In genomic region chr6:29442670-29443184, GRCh38 we compare ENCODE assay signal across 28 cellular contexts. TPM values are rescaled to one million over a fixed set of nuclear protein-coding genes. Genes with fewer than 3 reads are reported as not detected.
"Had no signal": no experiment of that assay in that cellular context is flagged by ENCODE, and none has a peak within 500 bp of the region (broad histone marks: within the 10 kb centered on the region; RNA-seq: fewer than 3 reads in every experiment).

No MANE protein-coding gene starts in this region.

- H3K4me3 ChIP-seq: cardiac muscle cell, PC-9 had no signal

- H3K27ac ChIP-seq: cardiac muscle cell, PC-9, WERI-Rb-1 had no signal

- DNase-seq: activated CD4-positive, alpha-beta T cell treated with anti-CD3 and anti-CD28 coated beads for 36 hours; activated CD8-positive, alpha-beta memory T cell treated with anti-CD3 and anti-CD28 coated beads, Interleukin-2, amount 50 U/mL, for 4 hours; activated CD8-positive, alpha-beta T cell treated with anti-CD3 and anti-CD28 coated beads for 36 hours; activated effector memory CD4-positive, alpha-beta T cell treated with Interleukin-2 at 50 U/mL for 16 hours; activated naive CD4-positive, alpha-beta T cell treated with Interleukin-2 at 50 U/mL for 16 hours; activated naive CD8-positive, alpha-beta T cell treated with anti-CD3 and anti-CD28 coated beads, Interleukin-2, amount 50 U/mL, for 24 hours; activated T-cell treated with anti-CD3 and anti-CD28 coated beads, Interleukin-2, amount 50 U/mL, for 1 hour; amygdala; KBM-7; NCI-H1048; NCI-H146; NCI-H187 treated with DMSO at 0.1 percent for 48 hours; NCI-H2081 treated with DMSO at 0.1 percent for 48 hours; NCI-H446; NCI-H524; PC-9; SHP77 treated with DMSO at 0.1 percent for 48 hours; T-helper 17 cell; T-helper 9 cell; WERI-Rb-1 had no signal

- H3K4me1 Mint-ChIP-seq: activated CD4-positive, alpha-beta T cell treated with anti-CD3 and anti-CD28 coated beads for 36 hours; activated naive CD8-positive, alpha-beta T cell treated with anti-CD3 and anti-CD28 coated beads, Interleukin-2, amount 50 U/mL, for 24 hours; brain; T-helper 17 cell had no signal

- H3K27ac Mint-ChIP-seq: activated CD4-positive, alpha-beta T cell treated with anti-CD3 and anti-CD28 coated beads for 36 hours; activated CD8-positive, alpha-beta T cell treated with anti-CD3 and anti-CD28 coated beads for 36 hours; activated naive CD4-positive, alpha-beta T cell treated with anti-CD3 and anti-CD28 coated beads, Interleukin-2, amount 50 U/mL, for 72 hours; activated naive CD8-positive, alpha-beta T cell treated with anti-CD3 and anti-CD28 coated beads, Interleukin-2, amount 50 U/mL, for 24 hours; activated T-helper 1 cell treated with anti-CD3 and anti-CD28 coated beads, Interleukin-12 subunit alpha, Interleukin-12 subunit beta, Interleukin-2, Interleukin-4 antibody, amounts not matched to agents 30 ng/mL and 10 ng/mL and 1 ng/mL, durations not matched to agents 14 hours and 24 hours and 36 hours; brain; T-helper 17 cell had no signal

- H3K36me3 Mint-ChIP-seq: brain had no signal

- H3K36me3 ChIP-seq: cardiac muscle cell, WERI-Rb-1 had no signal

- H3K4me2 ChIP-seq: PC-9 had no signal

- H3K9me3 Mint-ChIP-seq: activated CD8-positive, alpha-beta T cell treated with anti-CD3 and anti-CD28 coated beads for 36 hours; activated T-helper 1 cell treated with anti-CD3 and anti-CD28 coated beads, Interleukin-12 subunit alpha, Interleukin-12 subunit beta, Interleukin-2, Interleukin-4 antibody, amounts not matched to agents 30 ng/mL and 10 ng/mL and 1 ng/mL, durations not matched to agents 14 hours and 24 hours and 36 hours had no signal

- H3K27me3 ChIP-seq: cardiac muscle cell had no signal

- H2AFZ ChIP-seq: PC-9 had no signal

- H3K4me3 Mint-ChIP-seq: activated CD4-positive, alpha-beta T cell treated with anti-CD3 and anti-CD28 coated beads for 36 hours; activated CD8-positive, alpha-beta T cell treated with anti-CD3 and anti-CD28 coated beads for 36 hours; activated naive CD8-positive, alpha-beta T cell treated with anti-CD3 and anti-CD28 coated beads, Interleukin-2, amount 50 U/mL, for 24 hours; activated T-helper 1 cell treated with anti-CD3 and anti-CD28 coated beads, Interleukin-12 subunit alpha, Interleukin-12 subunit beta, Interleukin-2, Interleukin-4 antibody, amounts not matched to agents 30 ng/mL and 10 ng/mL and 1 ng/mL, durations not matched to agents 14 hours and 24 hours and 36 hours; brain; T-helper 17 cell had no signal

RNA-seq across cellular contexts. Expression of gene OR10C1, which starts 3.6 kb away (rescaled TPM):
- total RNA-seq: activated CD4-positive, alpha-beta T cell treated with anti-CD3 and anti-CD28 coated beads for 36 hours; activated CD8-positive, alpha-beta T cell treated with anti-CD3 and anti-CD28 coated beads for 36 hours; activated naive CD4-positive, alpha-beta T cell treated with anti-CD3 and anti-CD28 coated beads, Interleukin-2, amount 50 U/mL, for 72 hours; activated T-helper 1 cell treated with anti-CD3 and anti-CD28 coated beads, Interleukin-12 subunit alpha, Interleukin-12 subunit beta, Interleukin-2, Interleukin-4 antibody, amounts not matched to agents 30 ng/mL and 10 ng/mL and 1 ng/mL, durations not matched to agents 14 hours and 24 hours and 36 hours; astrocyte; cardiac muscle cell; LHCN-M2; M059J; PC-9; SK-MEL-5; T-helper 17 cell had no signal
- polyA plus RNA-seq: cardiac muscle cell had no signal

RNA-seq across cellular contexts. Expression of gene OR11A1, which starts 14.1 kb away (rescaled TPM):
- total RNA-seq: activated CD4-positive, alpha-beta T cell treated with anti-CD3 and anti-CD28 coated beads for 36 hours; activated CD8-positive, alpha-beta T cell treated with anti-CD3 and anti-CD28 coated beads for 36 hours; activated naive CD4-positive, alpha-beta T cell treated with anti-CD3 and anti-CD28 coated beads, Interleukin-2, amount 50 U/mL, for 72 hours; activated T-helper 1 cell treated with anti-CD3 and anti-CD28 coated beads, Interleukin-12 subunit alpha, Interleukin-12 subunit beta, Interleukin-2, Interleukin-4 antibody, amounts not matched to agents 30 ng/mL and 10 ng/mL and 1 ng/mL, durations not matched to agents 14 hours and 24 hours and 36 hours; astrocyte; cardiac muscle cell; LHCN-M2; M059J; PC-9; SK-MEL-5; T-helper 17 cell had no signal
- polyA plus RNA-seq: cardiac muscle cell had no signal

RNA-seq across cellular contexts. Expression of gene OR2H1, which starts 14.2 kb away (rescaled TPM):
- total RNA-seq: activated CD4-positive, alpha-beta T cell treated with anti-CD3 and anti-CD28 coated beads for 36 hours; activated CD8-positive, alpha-beta T cell treated with anti-CD3 and anti-CD28 coated beads for 36 hours; activated naive CD4-positive, alpha-beta T cell treated with anti-CD3 and anti-CD28 coated beads, Interleukin-2, amount 50 U/mL, for 72 hours; activated T-helper 1 cell treated with anti-CD3 and anti-CD28 coated beads, Interleukin-12 subunit alpha, Interleukin-12 subunit beta, Interleukin-2, Interleukin-4 antibody, amounts not matched to agents 30 ng/mL and 10 ng/mL and 1 ng/mL, durations not matched to agents 14 hours and 24 hours and 36 hours; astrocyte; cardiac muscle cell; LHCN-M2; M059J; PC-9; SK-MEL-5; T-helper 17 cell had no signal
- polyA plus RNA-seq: cardiac muscle cell had no signal

RNA-seq across cellular contexts. Expression of gene OR12D1, which starts 28.0 kb away (rescaled TPM):
- total RNA-seq: activated CD4-positive, alpha-beta T cell treated with anti-CD3 and anti-CD28 coated beads for 36 hours; activated CD8-positive, alpha-beta T cell treated with anti-CD3 and anti-CD28 coated beads for 36 hours; activated naive CD4-positive, alpha-beta T cell treated with anti-CD3 and anti-CD28 coated beads, Interleukin-2, amount 50 U/mL, for 72 hours; activated T-helper 1 cell treated with anti-CD3 and anti-CD28 coated beads, Interleukin-12 subunit alpha, Interleukin-12 subunit beta, Interleukin-2, Interleukin-4 antibody, amounts not matched to agents 30 ng/mL and 10 ng/mL and 1 ng/mL, durations not matched to agents 14 hours and 24 hours and 36 hours; astrocyte; cardiac muscle cell; LHCN-M2; M059J; PC-9; SK-MEL-5; T-helper 17 cell had no signal
- polyA plus RNA-seq: cardiac muscle cell had no signal

RNA-seq across cellular contexts. Expression of gene MAS1L, which starts 45.0 kb away (rescaled TPM):
- total RNA-seq: activated CD4-positive, alpha-beta T cell treated with anti-CD3 and anti-CD28 coated beads for 36 hours; activated CD8-positive, alpha-beta T cell treated with anti-CD3 and anti-CD28 coated beads for 36 hours; activated naive CD4-positive, alpha-beta T cell treated with anti-CD3 and anti-CD28 coated beads, Interleukin-2, amount 50 U/mL, for 72 hours; activated T-helper 1 cell treated with anti-CD3 and anti-CD28 coated beads, Interleukin-12 subunit alpha, Interleukin-12 subunit beta, Interleukin-2, Interleukin-4 antibody, amounts not matched to agents 30 ng/mL and 10 ng/mL and 1 ng/mL, durations not matched to agents 14 hours and 24 hours and 36 hours; astrocyte; cardiac muscle cell; LHCN-M2; M059J; PC-9; SK-MEL-5; T-helper 17 cell had no signal
- polyA plus RNA-seq: cardiac muscle cell had no signal
